Comparison of ENCODE assay signal across 16 cellular contexts in the genomic region with DNA sequence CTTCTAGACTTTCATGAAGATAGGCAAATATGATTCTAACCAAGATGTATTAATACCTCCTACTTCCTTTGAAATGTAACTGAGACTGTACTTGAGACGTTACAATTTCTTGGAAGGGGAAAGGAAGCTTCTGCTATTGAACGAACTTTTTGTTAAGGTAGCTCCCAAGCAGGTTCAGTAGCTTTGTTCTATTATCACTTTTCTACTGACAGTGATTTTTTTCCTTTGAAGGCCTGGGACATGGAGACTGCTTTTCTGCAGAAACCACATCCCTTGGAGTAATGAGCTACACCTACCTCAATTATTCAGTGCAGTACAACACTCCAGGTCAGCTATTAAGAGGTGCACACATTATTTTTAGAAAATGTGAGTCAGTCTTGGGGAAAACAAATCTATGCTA. TPM values are rescaled to one million over a fixed set of nuclear protein-coding genes. Genes with fewer than 3 reads are reported as not detected.
A peak's percentile ranks its signal among the peaks of the same experiment; 100 is the strongest.
DNase-seq lines count a peak whose midpoint lies in the region; ATAC-seq and TF ChIP-seq lines count a peak whose summit lies in the region.
"Had no signal": no experiment of that assay in that cellular context is flagged by ENCODE, and none has a peak within 500 bp of the region (broad histone marks: within the 10 kb centered on the region; RNA-seq: fewer than 3 reads in every experiment).

No MANE protein-coding gene starts in this region.

- H4K20me1 ChIP-seq in mammary epithelial cell (ENCODE audit: insufficient read depth, low read length): no peaks in the 10 kb centered on the region
- H4K20me1 ChIP-seq in smooth muscle cell (ENCODE audit: low read depth): no peaks in the 10 kb centered on the region

- no peak overlapping the region for H3K18ac ChIP-seq in neuronal stem cell (ENCODE audit: low read length)

- BruUV-seq in mammary epithelial cell (replicated peaks; lab: Mats Ljungman, UMichigan): no TSS peak

- CTCF ChIA-PET in mammary epithelial cell (lab: Charles Lee; ENCODE audit: low non-redundant PET): no interaction called here

- no peaks in the 10 kb centered on the region for H3K36me3 ChIP-seq in mammary epithelial cell (ENCODE audit: insufficient read depth, low read length)
- no peaks in the 10 kb centered on the region for H3K36me3 ChIP-seq in breast epithelium
- no peaks in the 10 kb centered on the region for H3K36me3 ChIP-seq in effector memory CD4-positive, alpha-beta T cell (ENCODE audit: control insufficient read depth, insufficient read depth, low read length)
- no peaks in the 10 kb centered on the region for H3K36me3 ChIP-seq in smooth muscle cell (ENCODE audit: low read depth)
- H3K36me3 ChIP-seq in neuronal stem cell (replicated peaks in 1 of 2; ENCODE audit: control insufficient read depth in 2 of 2, insufficient read depth in 2 of 2, low read length in 2 of 2): no peaks in the 10 kb centered on the region

- H3K4me1 ChIP-seq in mammary epithelial cell (ENCODE audit: insufficient read depth, low read length) (no peaks in the 10 kb centered on the region), breast epithelium (no peaks in the 10 kb centered on the region), smooth muscle cell (ENCODE audit: low read depth) (no peaks in the 10 kb centered on the region), neuronal stem cell (ENCODE audit: control insufficient read depth in 2 of 2, insufficient read depth in 1 of 2, low read depth in 1 of 2, low read length in 2 of 2) (no peaks in the 10 kb centered on the region)
- peaks cover 14% of the 10 kb centered on the region for H3K4me1 ChIP-seq in effector memory CD4-positive, alpha-beta T cell (ENCODE audit: control insufficient read depth, insufficient read depth, low read length, poor library complexity, severe bottlenecking)

- H3K79me2 ChIP-seq in mammary epithelial cell (ENCODE audit: insufficient read depth, low read length): no peaks in the 10 kb centered on the region
- no peaks in the 10 kb centered on the region for H3K79me2 ChIP-seq in smooth muscle cell (ENCODE audit: low read depth)

- H2AFZ ChIP-seq in mammary epithelial cell (ENCODE audit: low read depth, low read length): no peak overlapping the region
- peak overlapping the region; percentile 8 for H2AFZ ChIP-seq in smooth muscle cell (ENCODE audit: low read depth)
- H2AFZ ChIP-seq in neuronal stem cell (ENCODE audit: low read length): no peak overlapping the region

- H3K4me2 ChIP-seq in mammary epithelial cell (ENCODE audit: insufficient read depth, low read depth, low read length) (no peak overlapping the region), smooth muscle cell (no peak overlapping the region), neuronal stem cell (ENCODE audit: insufficient read depth, low read length, poor library complexity, severe bottlenecking) (no peak overlapping the region)

- no peak overlapping the region for H2BK120ac ChIP-seq in neuronal stem cell (ENCODE audit: low read depth, low read length)

- H3K14ac ChIP-seq in neuronal stem cell (ENCODE audit: low read length): no peak overlapping the region

- no peaks in the 10 kb centered on the region for H3K79me1 ChIP-seq in neuronal stem cell (ENCODE audit: low read depth, low read length)

- no peak overlapping the region for H3K27ac ChIP-seq in mammary epithelial cell (ENCODE audit: insufficient read depth, low read depth, low read length)
- no peak overlapping the region for H3K27ac ChIP-seq in breast epithelium
- peak overlapping the region; percentile 29 for H3K27ac ChIP-seq in effector memory CD4-positive, alpha-beta T cell (ENCODE audit: insufficient read depth, low read length, poor library complexity, severe bottlenecking)
- peak overlapping the region; percentile 13 for H3K27ac ChIP-seq in smooth muscle cell (ENCODE audit: low read depth)
- H3K27ac ChIP-seq in neuronal stem cell (replicated peaks; ENCODE audit: low read length): no peak overlapping the region

- TF ChIP-seq CTCF in mammary epithelial cell (conservative IDR thresholded peaks at IDR 0.05 in 1 of 2, IDR thresholded peaks at IDR 0.05 in 1 of 2; ENCODE audit: extremely low read depth in 1 of 2, insufficient read depth in 1 of 2, low read depth in 1 of 2, low read length in 2 of 2): no peak
- TF ChIP-seq CTCF in breast epithelium (IDR thresholded peaks at IDR 0.05): no peak
- TF ChIP-seq CTCF in smooth muscle cell (IDR thresholded peaks at IDR 0.05; ENCODE audit: borderline replicate concordance, insufficient read depth, poor library complexity, severe bottlenecking): no peak

- H2BK12ac ChIP-seq in neuronal stem cell (ENCODE audit: low read length): no peak overlapping the region

- in situ Hi-C loops in mammary epithelial cell (cut with MboI; ENCODE audit: low sequenced_read_pairs in 2 of 2): no loop called here

- intact Hi-C loops in mammary epithelial cell (cut with micrococcal nuclease) (no loop called here), breast epithelium (cut with DNase I; ENCODE audit: low total_unique reads) (no loop called here)

- no peak for DNase-seq in activated CD4-positive, CD25-positive, alpha-beta regulatory T cell treated with anti-CD3 and anti-CD28 coated beads, Interleukin-2, amount 50 U/mL, for 72 hours
- DNase-seq in mammary epithelial cell (peak; percentile 37), breast epithelium (ENCODE audit: low spot score in 2 of 2) (no peak), smooth muscle cell (lab: John Stamatoyannopoulos, UW; ENCODE audit: unreplicated experiment) (no peak), neuronal stem cell (ENCODE audit: low spot score) (no peak), NCI-H446 (lab: John Stamatoyannopoulos, UW) (no peak)
- DNase-seq in effector memory CD4-positive, alpha-beta T cell: no peak
- DNase-seq: 8988T, COR-L47, DMS 273 treated with DMSO at 0.1 percent for 48 hours, NCI-H1105, NCI-H2081, NCI-H510A, NCI-H774 had no signal

- no peaks in the 10 kb centered on the region for H3K27me3 ChIP-seq in mammary epithelial cell (ENCODE audit: insufficient read depth, low read length)
- H3K27me3 ChIP-seq in breast epithelium: no peaks in the 10 kb centered on the region
- no peaks in the 10 kb centered on the region for H3K27me3 ChIP-seq in effector memory CD4-positive, alpha-beta T cell (replicated peaks; ENCODE audit: control insufficient read depth, insufficient read depth, low read length, poor library complexity, severe bottlenecking)
- no peaks in the 10 kb centered on the region for H3K27me3 ChIP-seq in smooth muscle cell (ENCODE audit: low read depth)
- no peaks in the 10 kb centered on the region for H3K27me3 ChIP-seq in neuronal stem cell (ENCODE audit: control insufficient read depth in 3 of 3, insufficient read depth in 3 of 3, low read depth in 1 of 3, low read length in 3 of 3)

- no peak overlapping the region for H4K8ac ChIP-seq in neuronal stem cell (ENCODE audit: low read depth, low read length)

- dilution Hi-C loops in mammary epithelial cell (cut with HindIII; ENCODE audit: low sequenced_read_pairs): no loop called here

- TF ChIP-seq POLR2A in breast epithelium (IDR thresholded peaks at IDR 0.05): no peak

- ATAC-seq in activated CD4-positive, CD25-positive, alpha-beta regulatory T cell treated with anti-CD3 and anti-CD28 coated beads, Interleukin-2, amount 50 U/mL, for 24 hours: peak; percentile 77 to 81
- ATAC-seq: Panc1 had no signal

- 89% methylated on average over 2 of the region's 2 CpGs for WGBS in mammary epithelial cell (ENCODE audit: low coverage, missing lambda C conversion rate)
- WGBS in smooth muscle cell (ENCODE audit: low lambda C conversion rate): 61% methylated on average over 2 of the region's 2 CpGs
- WGBS in neuronal stem cell (ENCODE audit: extremely low coverage in 2 of 2, insufficient read length in 2 of 2, insufficient replicate concordance in 1 of 2), 2 donors: no CpG with 5 or more reads among the region's 2 CpGs

- H3K23ac ChIP-seq in neuronal stem cell (ENCODE audit: low read depth, low read length, poor library complexity): no peak overlapping the region

- no peak overlapping the region for H2BK15ac ChIP-seq in neuronal stem cell (ENCODE audit: low read length)

- H3K4me3 ChIP-seq in mammary epithelial cell (replicated peaks in 1 of 3; ENCODE audit: insufficient read depth in 1 of 3, low read depth in 2 of 3, low read length in 3 of 3) (no peak overlapping the region), breast epithelium (no peak overlapping the region), smooth muscle cell (no peak overlapping the region), neuronal stem cell (ENCODE audit: low read length in 2 of 2) (no peak overlapping the region)
- no peak overlapping the region for H3K4me3 ChIP-seq in effector memory CD4-positive, alpha-beta T cell (ENCODE audit: insufficient read depth, low read depth, low read length, poor library complexity, severe bottlenecking)

- H2BK5ac ChIP-seq in neuronal stem cell (ENCODE audit: low read length): no peak overlapping the region

- H3K4ac ChIP-seq in neuronal stem cell (ENCODE audit: low read length): no peak overlapping the region

- H3F3A ChIP-seq in smooth muscle cell (ENCODE audit: low read depth): no peaks in the 10 kb centered on the region

- no peak overlapping the region for H3K9ac ChIP-seq in mammary epithelial cell (ENCODE audit: insufficient read depth, low read length)
- H3K9ac ChIP-seq in smooth muscle cell (ENCODE audit: low read depth): no peak overlapping the region
- no peak overlapping the region for H3K9ac ChIP-seq in neuronal stem cell (ENCODE audit: low read depth, low read length, poor library complexity)

- H3K9me3 ChIP-seq in mammary epithelial cell (replicated peaks; ENCODE audit: insufficient read depth, low read length): no peaks in the 10 kb centered on the region
- H3K9me3 ChIP-seq in breast epithelium: no peaks in the 10 kb centered on the region
- H3K9me3 ChIP-seq in effector memory CD4-positive, alpha-beta T cell (ENCODE audit: control insufficient read depth, low read length): no peaks in the 10 kb centered on the region
- no peaks in the 10 kb centered on the region for H3K9me3 ChIP-seq in smooth muscle cell (replicated peaks; ENCODE audit: low read depth)
- H3K9me3 ChIP-seq in neuronal stem cell (replicated peaks in 1 of 2; ENCODE audit: control insufficient read depth in 2 of 2, insufficient read depth in 1 of 2, low read depth in 1 of 2, low read length in 2 of 2): no peaks in the 10 kb centered on the region

- H4K91ac ChIP-seq in neuronal stem cell (ENCODE audit: low read depth, low read length, poor library complexity): no peak overlapping the region

- no peak overlapping the region for H2AK5ac ChIP-seq in neuronal stem cell (ENCODE audit: low read depth, low read length)

RNA-seq across cellular contexts. Expression of gene CDKN2B, which starts 56.3 kb away (rescaled TPM):
- total RNA-seq in mammary epithelial cell (10 to 100 TPM; 27.6 to 50.0 TPM), breast epithelium (10 to 100 TPM in 2 of 3 donors, 1 to 10 TPM in 1; 7.3 to 70.1 (median 18.4) TPM), smooth muscle cell (184 and 192 TPM in 2 replicates)
- polyA plus RNA-seq in mammary epithelial cell (23.5 TPM), smooth muscle cell (116 and 157 TPM in 2 replicates)
- 14.1 TPM for polyA minus RNA-seq in mammary epithelial cell
- 0.04 TPM for polyA plus RNA-seq in neuronal stem cell (2013, experiment 1 of 2)
- polyA plus RNA-seq in neuronal stem cell (2013, experiment 2 of 2): 0.11 TPM

Comparison
In these comparisons a context has a peak if more than half of its experiments do, and no peak if none do; other contexts are left out.
1. H3K27ac ChIP-seq: peak in effector memory CD4-positive, alpha-beta T cell (single experiment) and smooth muscle cell (single experiment); none in mammary epithelial cell (single experiment), breast epithelium (0 of 2) and neuronal stem cell (single experiment).